16 cellular contexts compared by ENCODE assay signal in genomic region chr14:22152901-22153300, GRCh38.
A peak's percentile ranks its signal among the peaks of the same experiment; 100 is the strongest.
DNase-seq lines count a peak whose midpoint lies in the region; ATAC-seq and TF ChIP-seq lines count a peak whose summit lies in the region.
"Had no signal": no experiment of that assay in that cellular context is flagged by ENCODE, and none has a peak within 500 bp of the region (broad histone marks: within the 10 kb centered on the region; RNA-seq: fewer than 3 reads in every experiment).

No MANE protein-coding gene starts in this region.

- peaks cover 18% of the 10 kb centered on the region for H3K4me1 ChIP-seq in mucosa of descending colon (ENCODE audit: low read depth)
- H3K4me1 ChIP-seq: A549, BLaER1 had no signal

- POLR2A ChIA-PET in activated CD8-positive, alpha-beta T cell treated with anti-CD3 and anti-CD28 coated beads, Interleukin-2, amount 10 ng/mL, durations not matched to agents 7 days and 5 days (lab: Charles Lee) = no interaction called here

- ATAC-seq in activated CD8-positive, alpha-beta T cell treated with anti-CD3 and anti-CD28 coated beads, Interleukin-2, amount 10 ng/mL, durations not matched to agents 7 days and 5 days = peak; percentile 57
- ATAC-seq in mucosa of descending colon (peak; percentile 63), HG03432 (IDR thresholded peaks at IDR 0.05; ENCODE audit: unreplicated experiment) (no peak)
- ATAC-seq: A549 had no signal

- H3K36me3 ChIP-seq in mucosa of descending colon (ENCODE audit: low read depth) = no peaks in the 10 kb centered on the region
- H3K36me3 ChIP-seq: BLaER1 had no signal

- no peak overlapping the region for H3K4me3 ChIP-seq in mucosa of descending colon
- H3K4me3 ChIP-seq: A549, BLaER1 had no signal

- CTCF ChIA-PET in activated CD8-positive, alpha-beta T cell treated with anti-CD3 and anti-CD28 coated beads, Interleukin-2, amount 10 ng/mL, durations not matched to agents 7 days and 5 days (lab: Charles Lee) = interaction anchor here (0.6 kb wide), 1 partner anchor 417 kb away, joined by 3 read pairs; no protein-coding TSS in a partner anchor

- H3K4me3 Mint-ChIP-seq in activated CD4-positive, alpha-beta T cell treated with anti-CD3 and anti-CD28 coated beads, Interleukin-2, amount 10 ng/mL, durations not matched to agents 24 days and 14 days = no peak overlapping the region
- H3K4me3 Mint-ChIP-seq in activated CD8-positive, alpha-beta T cell treated with anti-CD3 and anti-CD28 coated beads, Interleukin-2, amount 10 ng/mL, durations not matched to agents 7 days and 5 days = no peak overlapping the region
- H3K4me3 Mint-ChIP-seq: H9 had no signal

- H3K9me3 ChIP-seq in mucosa of descending colon = no peaks in the 10 kb centered on the region
- H3K9me3 ChIP-seq: A549, BLaER1 had no signal

- no peaks in the 10 kb centered on the region for H3K9me3 Mint-ChIP-seq in activated CD4-positive, alpha-beta T cell treated with anti-CD3 and anti-CD28 coated beads, Interleukin-2, amount 10 ng/mL, durations not matched to agents 24 days and 14 days
- no peaks in the 10 kb centered on the region for H3K9me3 Mint-ChIP-seq in activated CD8-positive, alpha-beta T cell treated with anti-CD3 and anti-CD28 coated beads, Interleukin-2, amount 10 ng/mL, durations not matched to agents 7 days and 5 days (ENCODE audit: insufficient read depth)
- H3K9me3 Mint-ChIP-seq: CD4-positive, alpha-beta memory T cell had no signal

- H3K27me3 Mint-ChIP-seq in activated CD4-positive, alpha-beta T cell treated with anti-CD3 and anti-CD28 coated beads, Interleukin-2, amount 10 ng/mL, durations not matched to agents 24 days and 14 days = peaks cover 7% of the 10 kb centered on the region
- H3K27me3 Mint-ChIP-seq in activated CD8-positive, alpha-beta T cell treated with anti-CD3 and anti-CD28 coated beads, Interleukin-2, amount 10 ng/mL, durations not matched to agents 7 days and 5 days (ENCODE audit: low read depth) = no peaks in the 10 kb centered on the region
- H3K27me3 Mint-ChIP-seq: CD4-positive, alpha-beta memory T cell had no signal

- TF ChIP-seq CTCF in mucosa of descending colon (IDR thresholded peaks at IDR 0.05) = no peak

- H3K27ac Mint-ChIP-seq in activated CD4-positive, alpha-beta T cell treated with anti-CD3 and anti-CD28 coated beads, Interleukin-2, amount 10 ng/mL, durations not matched to agents 24 days and 14 days = no peak overlapping the region
- H3K27ac Mint-ChIP-seq in activated CD8-positive, alpha-beta T cell treated with anti-CD3 and anti-CD28 coated beads, Interleukin-2, amount 10 ng/mL, durations not matched to agents 7 days and 5 days = no peak overlapping the region
- H3K27ac Mint-ChIP-seq: CD14-positive monocyte, H9 had no signal

- peak; percentile 53 for DNase-seq in activated CD4-positive, alpha-beta T cell treated with anti-CD3 and anti-CD28 coated beads, Interleukin-2, amount 10 ng/mL, durations not matched to agents 24 days and 14 days
- DNase-seq in activated CD4-positive, alpha-beta T cell treated with anti-CD3 and anti-CD28 coated beads for 4 hours = no peak
- DNase-seq in SW480 (ENCODE audit: low spot score) (peak; percentile 3), mucosa of descending colon (peak in 2 of 3 donors; percentile 51 to 56), EL (no peak), NCI-H345 (lab: John Stamatoyannopoulos, UW) (no peak)
- no peak for DNase-seq in activated CD8-positive, alpha-beta T cell treated with anti-CD3 and anti-CD28 coated beads, Interleukin-2, amount 10 ng/mL, durations not matched to agents 7 days and 5 days
- DNase-seq: CD4-positive, alpha-beta memory T cell; DMS153; DMS79; GF-D8; H9 had no signal

- H3K4me1 Mint-ChIP-seq in activated CD4-positive, alpha-beta T cell treated with anti-CD3 and anti-CD28 coated beads, Interleukin-2, amount 10 ng/mL, durations not matched to agents 24 days and 14 days = peaks cover 6% of the 10 kb centered on the region
- H3K4me1 Mint-ChIP-seq in activated CD8-positive, alpha-beta T cell treated with anti-CD3 and anti-CD28 coated beads, Interleukin-2, amount 10 ng/mL, durations not matched to agents 7 days and 5 days (ENCODE audit: low read depth) = peaks cover 14% of the 10 kb centered on the region
- H3K4me1 Mint-ChIP-seq: CD14-positive monocyte had no signal

- no peaks in the 10 kb centered on the region for H3K36me3 Mint-ChIP-seq in activated CD4-positive, alpha-beta T cell treated with anti-CD3 and anti-CD28 coated beads, Interleukin-2, amount 10 ng/mL, durations not matched to agents 24 days and 14 days (ENCODE audit: low read depth)
- no peaks in the 10 kb centered on the region for H3K36me3 Mint-ChIP-seq in activated CD8-positive, alpha-beta T cell treated with anti-CD3 and anti-CD28 coated beads, Interleukin-2, amount 10 ng/mL, durations not matched to agents 7 days and 5 days (ENCODE audit: low read depth)
- H3K36me3 Mint-ChIP-seq: CD14-positive monocyte; CD4-positive, alpha-beta memory T cell had no signal

- intact Hi-C loops in activated CD4-positive, alpha-beta T cell treated with anti-CD3 and anti-CD28 coated beads, Interleukin-2, amount 10 ng/mL, durations not matched to agents 24 days and 14 days (cut with micrococcal nuclease) = no loop called here
- intact Hi-C loops in mucosa of descending colon (cut with DNase I, micrococcal nuclease) = no loop called here

Comparison
In these comparisons a context has a peak if more than half of its experiments do, and no peak if none do; other contexts are left out.
1. DNase-seq: peak in activated CD4-positive, alpha-beta T cell treated with anti-CD3 and anti-CD28 coated beads, Interleukin-2, amount 10 ng/mL, durations not matched to agents 24 days and 14 days (single experiment), SW480 (single experiment) and mucosa of descending colon (2 of 3); none in activated CD4-positive, alpha-beta T cell treated with anti-CD3 and anti-CD28 coated beads for 4 hours (0 of 2), activated CD8-positive, alpha-beta T cell treated with anti-CD3 and anti-CD28 coated beads, Interleukin-2, amount 10 ng/mL, durations not matched to agents 7 days and 5 days (single experiment), EL (single experiment) and NCI-H345 (single experiment).